In the genomic region with DNA sequence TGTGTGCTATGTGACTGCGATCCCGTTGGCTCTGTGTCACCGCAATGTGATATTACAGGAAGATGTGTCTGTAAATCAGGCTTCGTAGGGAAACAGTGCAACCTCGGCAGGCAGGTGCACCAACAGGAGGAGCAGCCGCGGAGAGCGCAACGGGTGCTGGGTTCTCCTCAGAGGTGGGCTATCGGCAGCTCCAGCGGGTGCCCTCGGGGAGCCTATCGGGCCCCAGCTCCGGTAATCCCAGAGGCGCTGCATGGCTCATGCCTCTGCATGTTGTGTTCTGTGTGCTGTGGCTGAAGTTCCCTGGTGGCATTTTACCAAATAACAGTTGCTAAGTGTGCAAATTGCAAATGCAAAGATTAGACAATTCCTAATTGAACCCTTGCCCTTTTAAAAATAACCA, we compare ENCODE assay signal across 24 cellular contexts.
"Had no signal": no experiment of that assay in that cellular context is flagged by ENCODE, and none has a peak within 500 bp of the region (broad histone marks: within the 10 kb centered on the region; RNA-seq: fewer than 3 reads in every experiment).

No MANE protein-coding gene starts in this region.

- H3K27ac Mint-ChIP-seq: immature natural killer cell; naive thymus-derived CD4-positive, alpha-beta T cell; nephron; stimulated activated memory B cell treated with anti-CD40 and anti-IgM and Interleukin-4, amounts not matched to agents 10 μg/mL and 1 μg/mL and 100 μg/mL, for 72 hours; type B pancreatic cell had no signal

- FAIRE-seq: frontal cortex had no signal

- H3K9me3 ChIP-seq: ovary, psoas muscle, spleen, testis, tibial artery had no signal

- H3K4me3 ChIP-seq: dorsolateral prefrontal cortex, ovary, psoas muscle, skin epidermis, spleen, testis, tibial artery had no signal

- ATAC-seq: naive thymus-derived CD4-positive, alpha-beta T cell; psoas muscle; right cardiac atrium; stimulated activated memory B cell treated with anti-CD40 and anti-IgM and Interleukin-4, amounts not matched to agents 10 μg/mL and 1 μg/mL and 100 μg/mL, for 72 hours; stimulated activated naive CD8-positive, alpha-beta T cell treated with anti-CD3 and anti-CD28 coated beads, Interleukin-15, Interleukin-2, amounts not matched to agents 100 U/mL and 50 U/mL, for 24 hours had no signal

- H3K4me1 ChIP-seq: psoas muscle, spleen, testis, tibial artery had no signal

- H3K4me3 Mint-ChIP-seq: immature natural killer cell; naive thymus-derived CD4-positive, alpha-beta T cell; nephron; stimulated activated memory B cell treated with anti-CD40 and anti-IgM and Interleukin-4, amounts not matched to agents 10 μg/mL and 1 μg/mL and 100 μg/mL, for 72 hours; type B pancreatic cell had no signal

- H3K27ac ChIP-seq: ovary, psoas muscle, skin epidermis, spleen, testis, tibial artery had no signal

- H3K36me3 Mint-ChIP-seq: naive thymus-derived CD4-positive, alpha-beta T cell; stimulated activated memory B cell treated with anti-CD40 and anti-IgM and Interleukin-4, amounts not matched to agents 10 μg/mL and 1 μg/mL and 100 μg/mL, for 72 hours; type B pancreatic cell had no signal

- H3K27me3 Mint-ChIP-seq: stimulated activated memory B cell treated with anti-CD40 and anti-IgM and Interleukin-4, amounts not matched to agents 10 μg/mL and 1 μg/mL and 100 μg/mL, for 72 hours; type B pancreatic cell had no signal

- H3K9me3 Mint-ChIP-seq: immature natural killer cell; naive thymus-derived CD4-positive, alpha-beta T cell; nephron; stimulated activated memory B cell treated with anti-CD40 and anti-IgM and Interleukin-4, amounts not matched to agents 10 μg/mL and 1 μg/mL and 100 μg/mL, for 72 hours; type B pancreatic cell had no signal

- DNase-seq: effector CD4-positive, alpha-beta T cell; hypothalamus; immature natural killer cell; islet precursor cell; mammary epithelial cell; mesendoderm; midbrain; naive thymus-derived CD4-positive, alpha-beta T cell; occipital lobe; ovary; psoas muscle; spleen; stimulated activated CD4-positive, alpha-beta T cell treated with anti-CD3 and anti-CD28 coated beads, Interleukin-4, amount 100 ng/mL, for 4 hours; stimulated activated naive CD8-positive, alpha-beta T cell treated with anti-CD3 and anti-CD28 coated beads, Interleukin-15, Interleukin-2, amounts not matched to agents 100 U/mL and 50 U/mL, for 24 hours; substantia nigra; testis; tibial artery had no signal

- H3K36me3 ChIP-seq: ovary, spleen had no signal

- H3K4me1 Mint-ChIP-seq: naive thymus-derived CD4-positive, alpha-beta T cell; nephron; stimulated activated memory B cell treated with anti-CD40 and anti-IgM and Interleukin-4, amounts not matched to agents 10 μg/mL and 1 μg/mL and 100 μg/mL, for 72 hours had no signal
